ENCODE assay signal across 1 cellular context in genomic region chr1:36149237-36149972, GRCh38.
A peak's percentile ranks its signal among the peaks of the same experiment; 100 is the strongest.
TF ChIP-seq lines count a peak whose summit lies in the region.

TSS of gene TRAPPC3 (minus strand) at chr1:36149486. CDS start at chr1:36149378, 108 bp downstream.

TF ChIP-seq in K562, 482 proteins besides CTCF, POLR2A, EP300 and RAD21 (continued from another document and continues in another):
- no peak for TF ChIP-seq DLX4 (CRISPR knock-in tag; IDR thresholded peaks at IDR 0.05)
- no peak; the same call in 1 of the 2 replicates for TF ChIP-seq CEBPG (CRISPR knock-in tag; IDR thresholded peaks at IDR 0.05)
- no peak for TF ChIP-seq CEBPG (tag; conservative IDR thresholded peaks at IDR 0.05 in 1 of 2, IDR thresholded peaks at IDR 0.05 in 1 of 2)
- TF ChIP-seq SETDB1 (IDR thresholded peaks at IDR 0.05; ENCODE audit: low read length), result no peak
- no peak for TF ChIP-seq MAFF (IDR thresholded peaks at IDR 0.05; ENCODE audit: low read length)
- peak; percentile 97 for TF ChIP-seq ZBTB7A (IDR thresholded peaks at IDR 0.05; ENCODE audit: borderline replicate concordance, control insufficient read depth, low read depth, low read length)
- peak; percentile 77 to 87; a peak in 3 of 4 replicates for TF ChIP-seq TEAD1 (CRISPR knock-in tag; IDR thresholded peaks at IDR 0.05)
- no peak for TF ChIP-seq ZFP1 (CRISPR knock-in tag; IDR thresholded peaks at IDR 0.05)
- TF ChIP-seq ARHGAP35 (IDR thresholded peaks at IDR 0.05; ENCODE audit: partially characterized antibody), result no peak
- TF ChIP-seq CHD7 (IDR thresholded peaks at IDR 0.05; ENCODE audit: low read depth, low read length), result no peak
- TF ChIP-seq STAT5A (IDR thresholded peaks at IDR 0.05; ENCODE audit: borderline replicate concordance, low read length), result no peak
- TF ChIP-seq SPI1 (IDR thresholded peaks at IDR 0.05; ENCODE audit: borderline replicate concordance, low read depth, low read length), result peak; percentile 69
- TF ChIP-seq ZNF398 (CRISPR knock-in tag; IDR thresholded peaks at IDR 0.05), result no peak
- TF ChIP-seq E2F6 (IDR thresholded peaks at IDR 0.05; ENCODE audit: borderline replicate concordance in 1 of 2, extremely low read depth in 1 of 2, insufficient read depth in 1 of 2, insufficient read length in 1 of 2, low read depth in 1 of 2, low read length in 1 of 2, poor library complexity in 1 of 2, severe bottlenecking in 1 of 2), result peak in 1 of 2 experiments; percentile 29
- no peak for TF ChIP-seq MAFG (tag; conservative IDR thresholded peaks at IDR 0.05)
- TF ChIP-seq ZFP30 (CRISPR knock-in tag; IDR thresholded peaks at IDR 0.05; ENCODE audit: borderline replicate concordance), result no peak
- TF ChIP-seq SRSF1 (IDR thresholded peaks at IDR 0.05; ENCODE audit: low read depth, low read length), result no peak
- 0 out of 2 replicates have a peak, but pooled peaks have one; percentile 45 for TF ChIP-seq RBM14 (IDR thresholded peaks at IDR 0.05; ENCODE audit: borderline replicate concordance, insufficient read depth, low read depth, low read length)
- 0 out of 2 replicates have a peak, but pooled peaks have one; percentile 22 for TF ChIP-seq NBN (IDR thresholded peaks at IDR 0.05; ENCODE audit: low read depth)
- no peak for TF ChIP-seq HEY1 (CRISPR knock-in tag; IDR thresholded peaks at IDR 0.05; ENCODE audit: borderline replicate concordance)
- no peak for TF ChIP-seq ESRRB (CRISPR knock-in tag; IDR thresholded peaks at IDR 0.05; ENCODE audit: borderline replicate concordance)
- no peak for TF ChIP-seq ZKSCAN8 (CRISPR knock-in tag; IDR thresholded peaks at IDR 0.05)
- no peak for TF ChIP-seq FOS (IDR thresholded peaks at IDR 0.05; ENCODE audit: extremely low read depth, insufficient read length)
- TF ChIP-seq CLOCK (CRISPR knock-in tag; IDR thresholded peaks at IDR 0.05; ENCODE audit: borderline replicate concordance), result no peak
- no peak for TF ChIP-seq ILK (tag; IDR thresholded peaks at IDR 0.05; ENCODE audit: borderline replicate concordance, low read depth)
- TF ChIP-seq E2F4 (CRISPR knock-in tag; IDR thresholded peaks at IDR 0.05; ENCODE audit: low read depth), result peak; percentile 86
- TF ChIP-seq ZBTB43 (CRISPR knock-in tag; IDR thresholded peaks at IDR 0.05), result no peak; the same call in 1 of the 2 replicates
- TF ChIP-seq ZBTB9 (CRISPR knock-in tag; IDR thresholded peaks at IDR 0.05), result peak; percentile 89; the same call in 1 of the 2 replicates
- TF ChIP-seq MAX (CRISPR knock-in tag; IDR thresholded peaks at IDR 0.05), result peak; percentile 89
- TF ChIP-seq ZNF431 (CRISPR knock-in tag; IDR thresholded peaks at IDR 0.05), result no peak
- TF ChIP-seq PPARD (CRISPR knock-in tag; IDR thresholded peaks at IDR 0.05), result no peak
- TF ChIP-seq JUND (IDR thresholded peaks at IDR 0.05; ENCODE audit: borderline replicate concordance, low read depth, low read length), result peak; percentile 85; the same call in 1 of the 2 replicates
- peak; percentile 72; the same call in 1 of the 3 replicates for TF ChIP-seq JUND (tag; IDR thresholded peaks at IDR 0.05; ENCODE audit: borderline replicate concordance, low read depth, low read length)
- peak; percentile 89 for TF ChIP-seq PHF20 (IDR thresholded peaks at IDR 0.05; ENCODE audit: partially characterized antibody)
- TF ChIP-seq RBBP5 (IDR thresholded peaks at IDR 0.05; ENCODE audit: borderline replicate concordance, insufficient read depth, low read length, poor library complexity, severe bottlenecking), result peak; percentile 87
- no peak for TF ChIP-seq BMI1 (IDR thresholded peaks at IDR 0.05; ENCODE audit: low read length)
- TF ChIP-seq ZNF347 (CRISPR knock-in tag; IDR thresholded peaks at IDR 0.05; ENCODE audit: low read depth), result no peak
- no peak; the same call in 1 of the 2 replicates for TF ChIP-seq SMARCA4 (IDR thresholded peaks at IDR 0.05)
- no peak for TF ChIP-seq ZNF707 (CRISPR knock-in tag; conservative IDR thresholded peaks at IDR 0.05)
- TF ChIP-seq ATF1 (CRISPR knock-in tag; IDR thresholded peaks at IDR 0.05), result no peak
- peak; percentile 93 for TF ChIP-seq ATF1 (tag; IDR thresholded peaks at IDR 0.05)
